8 cellular contexts compared by ENCODE assay signal in genomic region chr2:62198237-62198633, GRCh38. TPM values are rescaled to one million over a fixed set of nuclear protein-coding genes. Genes with fewer than 3 reads are reported as not detected.
DNase-seq lines count a peak whose midpoint lies in the region; ATAC-seq, FAIRE-seq and TF ChIP-seq lines count a peak whose summit lies in the region.

No MANE protein-coding gene starts in this region.

- no peak for DNase-seq in BE2C
- DNase-seq in GM12878 (ENCODE audit: low read depth, low spot score): no peak
- DNase-seq in NCI-H2227 (lab: John Stamatoyannopoulos, UW; ENCODE audit: unreplicated experiment): no peak
- no peak for DNase-seq in NCI-H510A (lab: John Stamatoyannopoulos, UW)
- no peak for DNase-seq in nucleus accumbens (lab: John Stamatoyannopoulos, UW)
- no peak for DNase-seq in germinal center (ENCODE audit: low spot score)

- SMC1A ChIA-PET in GM12878 (lab: Charles Lee; ENCODE audit: uncharacterized antibody, unreplicated experiment): interaction anchor here (0.9 to 5.1 kb wide), 22 partner anchors 11 to 215 kb away, joined by 3 to 91 read pairs (median 5); no protein-coding TSS in a partner anchor

- peak overlapping the region; percentile 81 to 98 (median 94) for H3K4me3 Mint-ChIP-seq in IgD-negative memory B cell

- H3K9ac ChIP-seq in GM12878 (ENCODE audit: control insufficient read depth, insufficient read depth, low read length): peak overlapping the region; percentile 94

- peaks cover 16% of the 10 kb centered on the region for H4K20me1 ChIP-seq in GM12878 (ENCODE audit: control insufficient read depth, insufficient read depth)

- H3K9me3 ChIP-seq in BE2C: no peaks in the 10 kb centered on the region
- no peaks in the 10 kb centered on the region for H3K9me3 ChIP-seq in GM12878 (replicated peaks; ENCODE audit: control insufficient read depth, insufficient read depth, low read length)
- H3K9me3 ChIP-seq in muscle layer of duodenum (ENCODE audit: control insufficient read depth in 1 of 2, low read length in 2 of 2): no peaks in the 10 kb centered on the region

- peak; percentile 7; the same call in 2 of the 3 replicates for ATAC-seq in GM12878

- CTCF ChIA-PET in GM12878 (lab: Yijun Ruan, JAX): interaction anchor here (0.8 to 3.3 kb wide), 13 partner anchors 12 to 216 kb away, joined by 3 to 13 read pairs (median 5); no protein-coding TSS in a partner anchor

- no peak for TF ChIP-seq RAD21 in GM12878 (IDR thresholded peaks at IDR 0.05; ENCODE audit: insufficient read depth, low read depth, low read length)

- RAD21 ChIA-PET in GM12878 (lab: Charles Lee; ENCODE audit: unreplicated experiment): interaction anchor here (0.7 to 5.1 kb wide), 16 partner anchors 18 to 215 kb away, joined by 3 to 114 read pairs (median 10); no protein-coding TSS in a partner anchor

- no peaks in the 10 kb centered on the region for H3K36me3 Mint-ChIP-seq in IgD-negative memory B cell

- H3K4me3 ChIP-seq in BE2C (ENCODE audit: low read depth, low read length): peak overlapping the region; percentile 78
- H3K4me3 ChIP-seq in GM12878: peak overlapping the region; percentile 86
- peak overlapping the region; percentile 85 to 97 for H3K4me3 ChIP-seq in muscle layer of duodenum (ENCODE audit: low read depth in 1 of 2, low read length in 2 of 2)

- H3K4me2 ChIP-seq in GM12878 (ENCODE audit: control insufficient read depth, insufficient read depth): peak overlapping the region; percentile 80

- H3K27ac ChIP-seq in GM12878 (ENCODE audit: control insufficient read depth, insufficient read depth): peak overlapping the region; percentile 89
- H3K27ac ChIP-seq in muscle layer of duodenum (ENCODE audit: low read length): peak overlapping the region; percentile 49

- no peak for FAIRE-seq in GM12878 (lab: Jason Lieb, UNC)

- no peaks in the 10 kb centered on the region for H3K27me3 Mint-ChIP-seq in IgD-negative memory B cell

- no peak for TF ChIP-seq POLR2A in GM12878 (IDR thresholded peaks at IDR 0.05; ENCODE audit: low read depth, low read length)

- peak overlapping the region; percentile 45 to 91 (median 55) for H3K27ac Mint-ChIP-seq in IgD-negative memory B cell

- H2AFZ ChIP-seq in GM12878 (ENCODE audit: control insufficient read depth, low read depth, low read length): no peak overlapping the region

- WGBS in GM12878 (ENCODE audit: insufficient coverage, insufficient replicate concordance, low lambda C conversion rate, missing lambda C conversion rate): 0% methylated on average over 1 of the region's 1 CpG

- no peaks in the 10 kb centered on the region for H3K9me3 Mint-ChIP-seq in IgD-negative memory B cell

- peaks cover 45 to 57% (median 52%) of the 10 kb centered on the region in 3 donors for H3K4me1 Mint-ChIP-seq in IgD-negative memory B cell

- H3K79me2 ChIP-seq in GM12878 (ENCODE audit: control insufficient read depth, insufficient read depth, low read length): peaks cover 95% of the 10 kb centered on the region

- H3K36me3 ChIP-seq in BE2C (no peaks in the 10 kb centered on the region), GM12878 (ENCODE audit: control insufficient read depth in 2 of 2, insufficient read depth in 2 of 2, low read length in 1 of 2) (peaks cover 0 to 3% of the 10 kb centered on the region in 2 experiments; a peak in 1 of 4 replicates), muscle layer of duodenum (ENCODE audit: control insufficient read depth in 1 of 2, insufficient read depth in 2 of 2, low read length in 2 of 2) (no peaks in the 10 kb centered on the region)

- POLR2A ChIA-PET in GM12878 (lab: Charles Lee): interaction anchor here (0.6 to 3.6 kb wide), 9 partner anchors 38 to 204 kb away, joined by 4 to 49 read pairs (median 5); no protein-coding TSS in a partner anchor

- TF ChIP-seq EP300 in GM12878 (IDR thresholded peaks at IDR 0.05; ENCODE audit: borderline replicate concordance in 1 of 2, control insufficient read depth in 1 of 2, low read depth in 2 of 2, low read length in 2 of 2): no peak

- TF ChIP-seq CTCF in BE2C (IDR thresholded peaks at IDR 0.05; ENCODE audit: low read depth, low read length) (no peak), GM12878 (IDR thresholded peaks at IDR 0.05 in 2 of 3, conservative IDR thresholded peaks at IDR 0.05 in 1 of 3; ENCODE audit: control insufficient read depth in 2 of 3, extremely low read depth in 1 of 3, insufficient read depth in 1 of 3, low read depth in 3 of 3, low read length in 3 of 3) (no peak)

- in situ Hi-C loops in GM12878 (cut with MboI): no loop called here

- H3K27me3 ChIP-seq in BE2C (no peaks in the 10 kb centered on the region), GM12878 (replicated peaks in 1 of 2; ENCODE audit: control insufficient read depth in 2 of 2, insufficient read depth in 2 of 2, low read length in 1 of 2) (no peaks in the 10 kb centered on the region), muscle layer of duodenum (ENCODE audit: low read depth, low read length) (no peaks in the 10 kb centered on the region)

- intact Hi-C loops in GM12878 (cut with micrococcal nuclease; ENCODE audit: unreplicated experiment): loop anchor here (10.0 kb wide), 1 partner anchor 133 kb away; no protein-coding TSS in a partner anchor

- H3K4me1 ChIP-seq in BE2C (no peaks in the 10 kb centered on the region), GM12878 (ENCODE audit: control insufficient read depth, insufficient read depth, low read length) (peaks cover 27% of the 10 kb centered on the region), muscle layer of duodenum (ENCODE audit: control insufficient read depth in 1 of 2, insufficient read depth in 2 of 2, low read length in 2 of 2) (peaks cover 8 to 39% of the 10 kb centered on the region in 2 donors)

- BruUV-seq in GM12878 (replicated peaks; lab: Mats Ljungman, UMichigan): TSS peak; percentile 41

TF ChIP-seq in GM12878, 131 proteins besides CTCF, POLR2A, EP300 and RAD21 (continues in another document):
- TF ChIP-seq SMC3 (IDR thresholded peaks at IDR 0.05; ENCODE audit: borderline replicate concordance, low read length) (0 out of 2 replicates have a peak, but pooled peaks have one; percentile 4), CHD1 (IDR thresholded peaks at IDR 0.05; ENCODE audit: low read depth, low read length) (peak; percentile 90), CUX1 (IDR thresholded peaks at IDR 0.05; ENCODE audit: insufficient replicate concordance, low read depth, low read length) (peak; percentile 83), RUNX3 (IDR thresholded peaks at IDR 0.05; ENCODE audit: low read length) (peak; percentile 40), ETV6 (conservative IDR thresholded peaks at IDR 0.05 in 1 of 2, IDR thresholded peaks at IDR 0.05 in 1 of 2; ENCODE audit: borderline replicate concordance in 1 of 2, low read depth in 1 of 2) (0 out of 4 replicates have a peak, but pooled peaks of 1 of the 2 experiments have one; percentile 6)

RNA-seq across cellular contexts. Expression of gene B3GNT2, which starts 2.3 kb away (rescaled TPM):
- polyA plus RNA-seq in BE2C (2012; ENCODE audit: insufficient read depth, insufficient read length, low read depth): 8.0 TPM
- polyA plus RNA-seq in IgD-negative memory B cell (25.1 TPM), GM12878 (2011; rRNA removed) (73.9 and 100 TPM in 2 replicates), GM12878 (2014; fragmentation: Illumina TruSeq; extraction: Trizol) (84.8 and 117 TPM in 2 replicates), GM12878 (2014; fragmentation: Nextera tagmentation; extraction: Ambion mirVana) (10 to 100 TPM; 19.7 to 36.5 TPM), GM12878 (2014; rRNA removed) (48.3 and 58.9 TPM in 2 replicates), GM12878 (2016; fragmentation: Nextera tagmentation; extraction: Ambion mirVana) (100 to 1,000 TPM; 102 to 103 TPM)
- total RNA-seq in GM12878 (2013; cell fraction: nucleolus; rRNA removed): 162 and 165 TPM in 2 replicates
- total RNA-seq in GM12878 (2014; rRNA removed) (78.7 and 97.7 TPM in 2 replicates), GM12878 (2014; rRNA removed; fragmentation: Illumina TruSeq; extraction: Trizol) (93.5 and 98.4 TPM in 2 replicates), GM12878 (2021) (59.6 and 63.8 TPM in 2 replicates)
- polyA plus RNA-seq in GM12878 (2011; ENCODE audit: low read depth): 31.4 TPM
- 32.6 and 37.4 TPM in 2 replicates for polyA plus RNA-seq in GM12878 (2011; cell fraction: cytosol; rRNA removed)
- 25.4 and 27.2 TPM in 2 replicates for polyA plus RNA-seq in GM12878 (2011; cell fraction: nucleus; rRNA removed)
- 41.8 and 83.8 TPM in 2 replicates for polyA plus RNA-seq in GM12878 (2012)
- polyA minus RNA-seq in GM12878 (2011; rRNA and poly(A)+ RNA removed): 72.0 and 80.5 TPM in 2 replicates
- polyA minus RNA-seq in GM12878 (2011; cell fraction: cytosol; rRNA and poly(A)+ RNA removed): 27.7 and 31.4 TPM in 2 replicates
- polyA minus RNA-seq in GM12878 (2011; cell fraction: nucleus; rRNA and poly(A)+ RNA removed): 20.8 and 31.0 TPM in 2 replicates
